Comparison of ENCODE assay signal across 17 cellular contexts in genomic region chr22:46534901-46535630, GRCh38. TPM values are rescaled to one million over a fixed set of nuclear protein-coding genes. Genes with fewer than 3 reads are reported as not detected.
DNase-seq lines count a peak whose midpoint lies in the region; ATAC-seq and TF ChIP-seq lines count a peak whose summit lies in the region.
"Had no signal": no experiment of that assay in that cellular context is flagged by ENCODE, and none has a peak within 500 bp of the region (broad histone marks: within the 10 kb centered on the region; RNA-seq: fewer than 3 reads in every experiment).

No MANE protein-coding gene starts in this region.

- peaks cover 4% of the 10 kb centered on the region for H3K9me3 ChIP-seq in mammary epithelial cell (replicated peaks; ENCODE audit: insufficient read depth, low read length)

- no peak overlapping the region for H3K4me3 ChIP-seq in mammary epithelial cell (replicated peaks in 1 of 3; ENCODE audit: insufficient read depth in 1 of 3, low read depth in 2 of 3, low read length in 3 of 3)

- ATAC-seq in WTC11 (no peak), naive B cell (ENCODE audit: low read depth in 2 of 2) (no peak), GM18867 (IDR thresholded peaks at IDR 0.05; ENCODE audit: unreplicated experiment) (no peak)
- ATAC-seq: GM23338 had no signal

- no peak overlapping the region for H3K27ac ChIP-seq in mammary epithelial cell (ENCODE audit: insufficient read depth, low read depth, low read length)
- no peak overlapping the region for H3K27ac ChIP-seq in substantia nigra (ENCODE audit: low read depth, low read length, poor library complexity, severe bottlenecking)
- H3K27ac ChIP-seq: BLaER1 treated with 17β-estradiol and CSF1 and Interleukin-3, amounts not matched to agents 10 nM and 100 nM; KMS-11 had no signal

- no peaks in the 10 kb centered on the region for H3K27me3 ChIP-seq in mammary epithelial cell (ENCODE audit: insufficient read depth, low read length)

- H3K9me3 Mint-ChIP-seq in MCF 10A (ENCODE audit: unreplicated experiment) (no peaks in the 10 kb centered on the region), WTC11 (no peaks in the 10 kb centered on the region), naive B cell (peaks cover 0 to 2% (median 0%) of the 10 kb centered on the region in 7 donors), type B pancreatic cell (no peaks in the 10 kb centered on the region)

- H3K4me3 Mint-ChIP-seq in MCF 10A (ENCODE audit: unreplicated experiment), result peak overlapping the region; percentile 25
- peak overlapping the region; percentile 58; the same call in 1 of the 2 replicates for H3K4me3 Mint-ChIP-seq in WTC11
- peak overlapping the region in 7 of 8 donors; percentile 21 to 66 (median 49) for H3K4me3 Mint-ChIP-seq in naive B cell
- peak overlapping the region; percentile 44 for H3K4me3 Mint-ChIP-seq in type B pancreatic cell

- H2AFZ ChIP-seq in mammary epithelial cell (ENCODE audit: low read depth, low read length), result no peak overlapping the region
- H2AFZ ChIP-seq: GM23338 had no signal

- in situ Hi-C loops in mammary epithelial cell (cut with MboI; ENCODE audit: low sequenced_read_pairs in 2 of 2), result loop anchor here (5.0 to 25.0 kb wide), 6 partner anchors 80 to 523 kb away; no protein-coding TSS in a partner anchor

- H3K36me3 ChIP-seq in mammary epithelial cell (ENCODE audit: insufficient read depth, low read length), result peaks cover 3% of the 10 kb centered on the region

- POLR2A ChIA-PET in MCF 10A (lab: Yijun Ruan, JAX), result interaction anchor here (0.6 to 7.5 kb wide), 2 partner anchors 8 to 23 kb away, joined by 4 to 69 read pairs; no protein-coding TSS in a partner anchor
- POLR2A ChIA-PET in WTC11 (lab: Charles Lee), result interaction anchor here (0.9 kb wide), 1 partner anchor 34 kb away, joined by 3 read pairs; no protein-coding TSS in a partner anchor

- DNase-seq in MCF 10A (ENCODE audit: unreplicated experiment), result no peak
- DNase-seq in mammary epithelial cell, result no peak
- no peak for DNase-seq in WTC11 (ENCODE audit: low spot score)
- no peak for DNase-seq in naive B cell
- DNase-seq in type B pancreatic cell (ENCODE audit: extremely low spot score, unreplicated experiment), result no peak
- no peak for DNase-seq in head of caudate nucleus
- DNase-seq in substantia nigra (lab: John Stamatoyannopoulos, UW), result no peak
- DNase-seq: GF-D8, NCI-H1048, NCI-H1436 treated with DMSO at 0.1 percent for 48 hours, NCI-H2029 treated with DMSO at 0.1 percent for 48 hours, NCI-H2171 treated with DMSO at 0.1 percent for 48 hours, NCI-H510A treated with DMSO at 0.1 percent for 48 hours had no signal

- H3K27me3 Mint-ChIP-seq in MCF 10A (ENCODE audit: insufficient read depth, unreplicated experiment) (no peaks in the 10 kb centered on the region), WTC11 (ENCODE audit: low read depth) (peaks cover 48% of the 10 kb centered on the region), naive B cell (peaks cover 19 to 65% (median 27%) of the 10 kb centered on the region in 3 donors), type B pancreatic cell (peaks cover 25% of the 10 kb centered on the region)

- H3K27ac Mint-ChIP-seq in MCF 10A (ENCODE audit: low read depth, unreplicated experiment), result no peak overlapping the region
- H3K27ac Mint-ChIP-seq in WTC11, result no peak overlapping the region
- no peak overlapping the region for H3K27ac Mint-ChIP-seq in naive B cell
- H3K27ac Mint-ChIP-seq in type B pancreatic cell, result no peak overlapping the region
- H3K27ac Mint-ChIP-seq: GM23338 had no signal

- H3K79me2 ChIP-seq in mammary epithelial cell (ENCODE audit: insufficient read depth, low read length), result peaks cover 80% of the 10 kb centered on the region

- intact Hi-C loops in MCF 10A (cut with micrococcal nuclease) (no loop called here), mammary epithelial cell (cut with micrococcal nuclease) (loop anchor here (5.0 kb wide), 1 partner anchor 33 kb away; no protein-coding TSS in a partner anchor), head of caudate nucleus (cut with DNase I) (no loop called here)

- dilution Hi-C loops in mammary epithelial cell (cut with HindIII; ENCODE audit: low sequenced_read_pairs), result no loop called here

- H3K4me1 ChIP-seq in mammary epithelial cell (ENCODE audit: insufficient read depth, low read length), result peaks cover 43% of the 10 kb centered on the region

- H3K4me1 Mint-ChIP-seq in MCF 10A (ENCODE audit: insufficient read depth, unreplicated experiment), result peaks cover 37% of the 10 kb centered on the region
- peaks cover 12% of the 10 kb centered on the region for H3K4me1 Mint-ChIP-seq in WTC11
- peaks cover 0 to 12% (median 8%) of the 10 kb centered on the region in 3 donors for H3K4me1 Mint-ChIP-seq in naive B cell
- H3K4me1 Mint-ChIP-seq in type B pancreatic cell (ENCODE audit: unreplicated experiment), result peaks cover 21% of the 10 kb centered on the region

- 96% methylated on average over 30 of the region's 45 CpGs for WGBS in mammary epithelial cell (ENCODE audit: low coverage, missing lambda C conversion rate)

- H3K4me2 ChIP-seq in mammary epithelial cell (ENCODE audit: insufficient read depth, low read depth, low read length), result no peak overlapping the region
- H3K4me2 ChIP-seq: KMS-11 had no signal

- H3K36me3 Mint-ChIP-seq in MCF 10A (ENCODE audit: insufficient read depth, unreplicated experiment), result peaks cover 20% of the 10 kb centered on the region
- peaks cover 14% of the 10 kb centered on the region; the same call in 1 of the 2 replicates for H3K36me3 Mint-ChIP-seq in WTC11
- H3K36me3 Mint-ChIP-seq in naive B cell, result no peaks in the 10 kb centered on the region
- H3K36me3 Mint-ChIP-seq in type B pancreatic cell, result peaks cover 15% of the 10 kb centered on the region

- no peak for TF ChIP-seq CTCF in MCF 10A (IDR thresholded peaks at IDR 0.05; ENCODE audit: unreplicated experiment)
- TF ChIP-seq CTCF in mammary epithelial cell (conservative IDR thresholded peaks at IDR 0.05 in 1 of 2, IDR thresholded peaks at IDR 0.05 in 1 of 2; ENCODE audit: extremely low read depth in 1 of 2, insufficient read depth in 1 of 2, low read depth in 1 of 2, low read length in 2 of 2), result no peak
- no peak for TF ChIP-seq CTCF in WTC11 (IDR thresholded peaks at IDR 0.05)
- TF ChIP-seq CTCF in type B pancreatic cell (conservative IDR thresholded peaks at IDR 0.05), result no peak

- no TSS peak for BruUV-seq in MCF 10A (replicated peaks; lab: Mats Ljungman, UMichigan)
- no TSS peak for BruUV-seq in mammary epithelial cell (replicated peaks; lab: Mats Ljungman, UMichigan)

- CTCF ChIA-PET in MCF 10A (lab: Yijun Ruan, JAX) (interaction anchor here (1.0 kb wide), 1 partner anchor 9 kb away, joined by 3 read pairs; no protein-coding TSS in a partner anchor), mammary epithelial cell (lab: Charles Lee; ENCODE audit: low non-redundant PET) (no interaction called here), WTC11 (lab: Charles Lee) (interaction anchor here (1.9 to 5.2 kb wide), 2 partner anchors 20 to 168 kb away, joined by 5 to 67 read pairs; no protein-coding TSS in a partner anchor)

- H3K9ac ChIP-seq in mammary epithelial cell (ENCODE audit: insufficient read depth, low read length), result no peak overlapping the region
- H3K9ac ChIP-seq: BLaER1 treated with 17β-estradiol and CSF1 and Interleukin-3, amounts not matched to agents 10 nM and 100 nM; KMS-11 had no signal

- no peaks in the 10 kb centered on the region for H4K20me1 ChIP-seq in mammary epithelial cell (ENCODE audit: insufficient read depth, low read length)

TF ChIP-seq in WTC11, 78 proteins besides CTCF, POLR2A, EP300 and RAD21:
- TF ChIP-seq, protein P1, sequence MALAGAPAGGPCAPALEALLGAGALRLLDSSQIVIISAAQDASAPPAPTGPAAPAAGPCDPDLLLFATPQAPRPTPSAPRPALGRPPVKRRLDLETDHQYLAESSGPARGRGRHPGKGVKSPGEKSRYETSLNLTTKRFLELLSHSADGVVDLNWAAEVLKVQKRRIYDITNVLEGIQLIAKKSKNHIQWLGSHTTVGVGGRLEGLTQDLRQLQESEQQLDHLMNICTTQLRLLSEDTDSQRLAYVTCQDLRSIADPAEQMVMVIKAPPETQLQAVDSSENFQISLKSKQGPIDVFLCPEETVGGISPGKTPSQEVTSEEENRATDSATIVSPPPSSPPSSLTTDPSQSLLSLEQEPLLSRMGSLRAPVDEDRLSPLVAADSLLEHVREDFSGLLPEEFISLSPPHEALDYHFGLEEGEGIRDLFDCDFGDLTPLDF (CRISPR knock-in tag; IDR thresholded peaks at IDR 0.05), result no peak

RNA-seq across cellular contexts. Expression of gene CELSR1, which starts 2.4 kb away (rescaled TPM):
- total RNA-seq in MCF 10A (2022), result 49.1 and 69.2 TPM in 2 replicates
- 10 to 100 TPM; 66.6 to 69.5 TPM for total RNA-seq in mammary epithelial cell
- 33.4 TPM for polyA plus RNA-seq in mammary epithelial cell
- polyA minus RNA-seq in mammary epithelial cell, result 52.9 TPM
- 16.8 to 20.8 TPM (median 19.9 TPM) in 3 replicates for total RNA-seq in WTC11 (2021)
- polyA plus RNA-seq in naive B cell (ENCODE audit: low read depth in 6 of 6), result 1 to 10 TPM in 5 of 6 donors, under 1 TPM in 1; 0.94 to 3.9 (median 2.1) TPM
- total RNA-seq in type B pancreatic cell (ENCODE audit: low replicate concordance), result 27.8 and 67.1 TPM in 2 replicates
